ENCODE assay signal across 26 cellular contexts in genomic region chr7:93133020-93133419, GRCh38.
"Had no signal": no experiment of that assay in that cellular context is flagged by ENCODE, and none has a peak within 500 bp of the region (broad histone marks: within the 10 kb centered on the region; RNA-seq: fewer than 3 reads in every experiment).

No MANE protein-coding gene starts in this region.

- DNase-seq: Karpas-422, KBM-7, MM.1S, MV-4-11, NCI-H1092, NCI-H1105, NCI-H1417 treated with DMSO at 0.1 percent for 48 hours, NCI-H1436 treated with DMSO at 0.1 percent for 48 hours, NCI-H187, NCI-H1930, NCI-H2029 treated with DMSO at 0.1 percent for 48 hours, NCI-H2081 treated with DMSO at 0.1 percent for 48 hours, NCI-H2107, NCI-H2171, NCI-H226, NCI-H446 treated with DMSO at 0.1 percent for 48 hours, NCI-H510A, NCI-H524, NCI-H526, NCI-H69, NCI-H748 treated with DMSO at 0.1 percent for 48 hours, NCI-H82, PC-9, SHP77, SIG-M5, SJCRH30 had no signal
